20 cellular contexts compared by ENCODE assay signal in the genomic region with DNA sequence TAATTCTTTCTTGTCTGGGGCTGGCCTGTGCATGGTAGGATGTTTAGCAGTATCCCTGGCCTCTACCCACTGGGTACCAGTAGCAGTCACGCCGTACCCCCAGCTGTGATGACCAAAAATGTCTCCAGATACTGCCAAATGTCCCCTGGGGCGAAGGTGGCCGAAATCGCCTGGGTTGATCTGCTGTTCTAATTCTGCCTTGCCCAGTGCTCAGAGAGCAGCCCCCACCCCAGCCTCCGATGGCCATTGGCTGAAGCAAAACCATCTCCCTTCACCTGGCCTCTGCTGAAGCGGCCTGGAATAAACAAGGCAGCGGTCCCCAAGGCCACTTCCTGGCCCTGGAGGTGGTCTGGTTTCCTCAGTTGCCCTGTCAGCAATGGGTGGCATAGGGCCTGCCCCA.
"Had no signal": no experiment of that assay in that cellular context is flagged by ENCODE, and none has a peak within 500 bp of the region (broad histone marks: within the 10 kb centered on the region; RNA-seq: fewer than 3 reads in every experiment).

No MANE protein-coding gene starts in this region.

- H3K4me2 ChIP-seq: hepatocyte had no signal

- H3K4me3 ChIP-seq: coronary artery, dorsolateral prefrontal cortex, esophagus muscularis mucosa, gastroesophageal sphincter, heart left ventricle, hepatocyte, left lung, lower lobe of right lung, mucosa of descending colon had no signal

- H3K36me3 Mint-ChIP-seq: immature natural killer cell, mesothelial cell of epicardium, naive B cell had no signal

- H3K36me3 ChIP-seq: esophagus muscularis mucosa, gastroesophageal sphincter, heart left ventricle, left lung, lower lobe of right lung had no signal

- H3K4me3 Mint-ChIP-seq: effector memory CD8-positive, alpha-beta T cell; immature natural killer cell; mesothelial cell of epicardium had no signal

- H3K9me3 ChIP-seq: esophagus muscularis mucosa, gastroesophageal sphincter, heart left ventricle, left lung, lower lobe of right lung, mucosa of descending colon had no signal

- H3K27ac ChIP-seq: dorsolateral prefrontal cortex, esophagus muscularis mucosa, foreskin keratinocyte, gastroesophageal sphincter, heart left ventricle, hepatocyte, left lung, lower lobe of right lung had no signal

- H3K27ac Mint-ChIP-seq: effector memory CD8-positive, alpha-beta T cell; immature natural killer cell; mesothelial cell of epicardium had no signal

- H3K27me3 ChIP-seq: esophagus muscularis mucosa, foreskin keratinocyte, gastroesophageal sphincter, heart left ventricle, hepatocyte, left lung had no signal

- H3K4me1 ChIP-seq: foreskin keratinocyte had no signal

- H2AFZ ChIP-seq: hepatocyte had no signal

- ATAC-seq: effector memory CD8-positive, alpha-beta T cell; foreskin keratinocyte; gastroesophageal sphincter; heart left ventricle; left cardiac atrium; left lung; left ventricle myocardium superior; lower lobe of right lung; mucosa of descending colon had no signal

- DNase-seq: dermis blood vessel endothelial cell; dorsolateral prefrontal cortex; effector CD8-positive, alpha-beta T cell; effector memory CD8-positive, alpha-beta T cell; foreskin keratinocyte; heart left ventricle; hypothalamus; immature natural killer cell; left cardiac atrium; left lung; left ventricle myocardium superior; lower lobe of right lung; mesenchymal stem cell; mucosa of descending colon; naive B cell had no signal

- H3K4me1 Mint-ChIP-seq: immature natural killer cell had no signal
